ENCODE assay signal across 10 cellular contexts in genomic region chr2:120442541-120442922, GRCh38.
DNase-seq lines count a peak whose midpoint lies in the region; ATAC-seq, FAIRE-seq and TF ChIP-seq lines count a peak whose summit lies in the region.
"Had no signal": no experiment of that assay in that cellular context is flagged by ENCODE, and none has a peak within 500 bp of the region (broad histone marks: within the 10 kb centered on the region; RNA-seq: fewer than 3 reads in every experiment).

No MANE protein-coding gene starts in this region.

- POLR2A ChIA-PET in H1 (lab: Charles Lee; ENCODE audit: partially characterized antibody) = interaction anchor here (1.0 to 2.4 kb wide), 4 partner anchors 10 to 632 kb away, joined by 3 to 9 read pairs (median 4); no protein-coding TSS in a partner anchor

- peak overlapping the region; percentile 69 for H3K4me3 Mint-ChIP-seq in activated naive CD4-positive, alpha-beta T cell treated with anti-CD3 and anti-CD28 coated beads for 36 hours

- H4K20me1 ChIP-seq in H1 (replicated peaks in 1 of 2; ENCODE audit: control insufficient read depth in 1 of 2, insufficient read depth in 2 of 2, low read length in 2 of 2) = peaks cover 0 to 1% of the 10 kb centered on the region in 2 experiments

- H3K23me2 ChIP-seq in H1 (ENCODE audit: low read depth, low read length) = peaks cover 10% of the 10 kb centered on the region

- no peak overlapping the region for H3K4ac ChIP-seq in H1 (replicated peaks; ENCODE audit: insufficient read length, low read depth, low read length)

- no peak for TF ChIP-seq POLR2A in H1 (IDR thresholded peaks at IDR 0.05; ENCODE audit: control extremely low read depth in 1 of 2, low read depth in 2 of 2, low read length in 2 of 2)
- TF ChIP-seq POLR2A in transverse colon (IDR thresholded peaks at IDR 0.05) = no peak

- H2BK12ac ChIP-seq in H1 (ENCODE audit: low read depth, low read length) = peak overlapping the region; percentile 60; the same call in 1 of the 2 replicates

- peak overlapping the region; percentile 3 for H4K91ac ChIP-seq in H1 (replicated peaks; ENCODE audit: insufficient read length, low read length)

- no peak for TF ChIP-seq RAD21 in H1 (IDR thresholded peaks at IDR 0.05 in 1 of 2, conservative IDR thresholded peaks at IDR 0.05 in 1 of 2; ENCODE audit: low read depth in 2 of 2, low read length in 2 of 2)

- H3K27me3 Mint-ChIP-seq in activated naive CD4-positive, alpha-beta T cell treated with anti-CD3 and anti-CD28 coated beads for 36 hours (ENCODE audit: low read depth) = peaks cover 27% of the 10 kb centered on the region

- H2BK5ac ChIP-seq in H1 (ENCODE audit: low read depth, low read length) = peak overlapping the region; percentile 35; the same call in 1 of the 2 replicates

- no peak overlapping the region for H4K5ac ChIP-seq in H1 (ENCODE audit: insufficient read length, low read depth, low read length)

- ATAC-seq in mucosa of descending colon = peak; percentile 48
- ATAC-seq in HG03520 (IDR thresholded peaks at IDR 0.05; ENCODE audit: unreplicated experiment) = no peak
- ATAC-seq in HG03097 (IDR thresholded peaks at IDR 0.05; ENCODE audit: low FRiP score, unreplicated experiment) = no peak

- H3K14ac ChIP-seq in H1 (ENCODE audit: insufficient read length) = no peak overlapping the region

- intact Hi-C loops in activated naive CD4-positive, alpha-beta T cell treated with anti-CD3 and anti-CD28 coated beads for 36 hours (cut with micrococcal nuclease) = loop anchor here (5.0 kb wide), 2 partner anchors 215 to 235 kb away; no protein-coding TSS in a partner anchor
- intact Hi-C loops in mucosa of descending colon (cut with DNase I, micrococcal nuclease) = no loop called here
- intact Hi-C loops in transverse colon (cut with DNase I; ENCODE audit: low total_unique reads) = no loop called here

- no peaks in the 10 kb centered on the region for H3K36me3 Mint-ChIP-seq in activated naive CD4-positive, alpha-beta T cell treated with anti-CD3 and anti-CD28 coated beads for 36 hours (ENCODE audit: low read depth)

- H3K27ac ChIP-seq in H1 (ENCODE audit: low read depth, low read length) = no peak overlapping the region
- H3K27ac ChIP-seq in transverse colon = peak overlapping the region in 1 of 4 donors; percentile 21
- H3K27ac ChIP-seq: BLaER1 had no signal

- no peak overlapping the region for H2BK20ac ChIP-seq in H1 (ENCODE audit: low read length)

- H3K4me3 ChIP-seq in H1 (ENCODE audit: extremely low read depth in 1 of 4, insufficient read depth in 2 of 4, low read depth in 3 of 4, low read length in 4 of 4) = peak overlapping the region; percentile 47 to 70 (median 56)
- H3K4me3 ChIP-seq in mucosa of descending colon = no peak overlapping the region
- H3K4me3 ChIP-seq in transverse colon = peak overlapping the region in 3 of 4 donors; percentile 1 to 41 (median 25)
- H3K4me3 ChIP-seq: BLaER1 had no signal

- H3K4me1 ChIP-seq in H1 (replicated peaks in 1 of 4; ENCODE audit: control insufficient read depth in 3 of 4, insufficient read depth in 4 of 4, low read length in 3 of 4) (peaks cover 0 to 7% (median 5%) of the 10 kb centered on the region in 4 experiments; a peak in 5 of 7 replicates), mucosa of descending colon (ENCODE audit: low read depth) (peaks cover 11% of the 10 kb centered on the region), transverse colon (peaks cover 0 to 15% (median 14%) of the 10 kb centered on the region in 4 donors)

- H3K79me1 ChIP-seq in H1 (ENCODE audit: low read depth, low read length) = no peaks in the 10 kb centered on the region

- no peaks in the 10 kb centered on the region for H3K9me3 Mint-ChIP-seq in activated naive CD4-positive, alpha-beta T cell treated with anti-CD3 and anti-CD28 coated beads for 36 hours

- in situ Hi-C loops in transverse colon (cut with MboI; ENCODE audit: low pct_ligation_motif_present in 1 of 4, low pct_unique_long_range_greater_than_20kb in 1 of 4, low sequenced_read_pairs in 3 of 4) = no loop called here

- CTCF ChIA-PET in activated naive CD4-positive, alpha-beta T cell treated with anti-CD3 and anti-CD28 coated beads for 36 hours (lab: Charles Lee) = interaction anchor here (1.1 kb wide), 1 partner anchor 45 kb away, joined by 4 read pairs; no protein-coding TSS in a partner anchor
- CTCF ChIA-PET in H1 (lab: Charles Lee; ENCODE audit: partially characterized antibody) = interaction anchor here (1.0 to 3.0 kb wide), 5 partner anchors 23 to 177 kb away, joined by 4 to 11 read pairs (median 4); no protein-coding TSS in a partner anchor

- peak overlapping the region in 2 of 4 experiments; percentile 18 to 20; a peak in 1 of 7 replicates for H3K9ac ChIP-seq in H1 (replicated peaks in 1 of 4; ENCODE audit: extremely low read depth in 1 of 4, low read depth in 3 of 4, low read length in 3 of 4)
- H3K9ac ChIP-seq: BLaER1 had no signal

- H3K56ac ChIP-seq in H1 (replicated peaks; ENCODE audit: insufficient read length, low read depth, low read length) = no peak overlapping the region

- no peak overlapping the region for H2BK120ac ChIP-seq in H1 (replicated peaks; ENCODE audit: low read depth, low read length)

- H3K27ac Mint-ChIP-seq in activated naive CD4-positive, alpha-beta T cell treated with anti-CD3 and anti-CD28 coated beads for 36 hours = no peak overlapping the region

- WGBS in H1 (ENCODE audit: extremely low coverage in 1 of 2, insufficient coverage in 1 of 2, insufficient read length in 1 of 2, insufficient replicate concordance in 2 of 2, low coverage in 1 of 2, low lambda C conversion rate in 2 of 2, missing lambda C conversion rate in 1 of 2), 2 experiments = 5% methylated on average over 16 of the region's 16 CpGs; no CpG with 5 or more reads in 1 of the 2 experiments
- WGBS in transverse colon (ENCODE audit: low coverage in 1 of 2), 2 donors = 0 to 7% methylated on average over 3 to 16 of the region's 16 CpGs

- peak overlapping the region; percentile 88; the same call in 1 of the 2 replicates for H2BK15ac ChIP-seq in H1 (ENCODE audit: low read length)

- FAIRE-seq in H1 (lab: Jason Lieb, UNC) = no peak
- FAIRE-seq: islet of Langerhans had no signal

- H3K27me3 ChIP-seq in H1 (replicated peaks in 1 of 4; ENCODE audit: control insufficient read depth in 3 of 4, extremely low read depth in 1 of 4, insufficient read depth in 3 of 4, low read length in 3 of 4) = peaks cover 4 to 67% (median 56%) of the 10 kb centered on the region in 4 experiments
- peaks cover 45% of the 10 kb centered on the region for H3K27me3 ChIP-seq in transverse colon

- DNase-seq in activated naive CD4-positive, alpha-beta T cell treated with anti-CD3 and anti-CD28 coated beads for 36 hours = no peak
- DNase-seq in activated naive CD4-positive, alpha-beta T cell treated with anti-CD3 and anti-CD28 coated beads, Interleukin-2, amount 50 U/mL, for 16 hours = no peak
- DNase-seq in H1 (ENCODE audit: low read depth in 1 of 2, low spot score in 2 of 2) (no peak), mucosa of descending colon (no peak), transverse colon (no peak)
- DNase-seq in effector CD4-positive, alpha-beta T cell = no peak

- no peak overlapping the region for H4K8ac ChIP-seq in H1 (ENCODE audit: extremely low read depth, insufficient read depth, low read length)

- TF ChIP-seq EP300 in H1 (IDR thresholded peaks at IDR 0.05; ENCODE audit: borderline replicate concordance in 1 of 2, low read depth in 2 of 2, low read length in 2 of 2) (no peak), transverse colon (IDR thresholded peaks at IDR 0.05; ENCODE audit: low read depth) (no peak)

- H3K79me2 ChIP-seq in H1 (ENCODE audit: control insufficient read depth in 1 of 2, insufficient read depth in 2 of 2, low read length in 2 of 2) = no peaks in the 10 kb centered on the region

- peaks cover 12% of the 10 kb centered on the region for H3K4me1 Mint-ChIP-seq in activated naive CD4-positive, alpha-beta T cell treated with anti-CD3 and anti-CD28 coated beads for 36 hours (ENCODE audit: low read depth)

- H3K4me2 ChIP-seq in H1 (ENCODE audit: insufficient read depth in 1 of 2, low read depth in 2 of 2, low read length in 2 of 2) = peak overlapping the region; percentile 92 to 100
- H3K4me2 ChIP-seq: BLaER1 had no signal

- H3K23ac ChIP-seq in H1 (ENCODE audit: insufficient read length) = no peak overlapping the region

- H2AK5ac ChIP-seq in H1 (ENCODE audit: low read depth, low read length) = no peak overlapping the region

- H3K9me3 ChIP-seq in H1 (ENCODE audit: insufficient read depth in 2 of 2, low read depth in 1 of 2, low read length in 1 of 2) (no peaks in the 10 kb centered on the region), mucosa of descending colon (no peaks in the 10 kb centered on the region), transverse colon (no peaks in the 10 kb centered on the region)

- H3K18ac ChIP-seq in H1 (ENCODE audit: extremely low read depth, low read length) = peak overlapping the region; percentile 93

- no peak for TF ChIP-seq CTCF in H1 (IDR thresholded peaks at IDR 0.05; ENCODE audit: control extremely low read depth in 1 of 3, insufficient read depth in 1 of 3, low read depth in 1 of 3, low read length in 3 of 3)
- TF ChIP-seq CTCF in mucosa of descending colon (IDR thresholded peaks at IDR 0.05) = no peak
- no peak for TF ChIP-seq CTCF in transverse colon (IDR thresholded peaks at IDR 0.05)

- 0 out of 2 replicates have a peak overlapping the region, but pooled peaks have one; percentile 46 for H2AFZ ChIP-seq in H1 (ENCODE audit: low read length)

- H3K36me3 ChIP-seq in H1 (ENCODE audit: control insufficient read depth in 2 of 4, insufficient read depth in 4 of 4, low read length in 3 of 4) = no peaks in the 10 kb centered on the region
- no peaks in the 10 kb centered on the region for H3K36me3 ChIP-seq in mucosa of descending colon (ENCODE audit: low read depth)
- no peaks in the 10 kb centered on the region for H3K36me3 ChIP-seq in transverse colon
- H3K36me3 ChIP-seq: BLaER1 had no signal

TF ChIP-seq in H1, 55 proteins besides CTCF, POLR2A, EP300 and RAD21 (continues in another document):
- no peak for TF ChIP-seq TCF12 (IDR thresholded peaks at IDR 0.05; ENCODE audit: low read depth, low read length)
- TF ChIP-seq EZH2 (IDR thresholded peaks at IDR 0.05; ENCODE audit: low read depth, low read length, severe bottlenecking) = peak; percentile 66
- TF ChIP-seq TAF1 (IDR thresholded peaks at IDR 0.05; ENCODE audit: low read depth, low read length) = no peak
- no peak for TF ChIP-seq BRCA1 (IDR thresholded peaks at IDR 0.05; ENCODE audit: low read depth, low read length)
- no peak for TF ChIP-seq SP2 (IDR thresholded peaks at IDR 0.05; ENCODE audit: low read length)
- TF ChIP-seq CBX5 (IDR thresholded peaks at IDR 0.05; ENCODE audit: low read depth, low read length) = no peak
- TF ChIP-seq SAP30 (IDR thresholded peaks at IDR 0.05; ENCODE audit: insufficient read depth, insufficient replicate concordance, low read length) = peak; percentile 73
- no peak for TF ChIP-seq TEAD4 (IDR thresholded peaks at IDR 0.05; ENCODE audit: low read depth, low read length)
- TF ChIP-seq SRF (IDR thresholded peaks at IDR 0.05; ENCODE audit: low read depth, low read length) = no peak
- no peak for TF ChIP-seq CTBP2 (IDR thresholded peaks at IDR 0.05; ENCODE audit: borderline replicate concordance, insufficient read depth, insufficient read length, low read length)
